In genomic region chr12:12072064-12072760, GRCh38 we compare ENCODE assay signal across 12 cellular contexts. TPM values are rescaled to one million over a fixed set of nuclear protein-coding genes. Genes with fewer than 3 reads are reported as not detected.
DNase-seq lines count a peak whose midpoint lies in the region; ATAC-seq and TF ChIP-seq lines count a peak whose summit lies in the region.
"Had no signal": no experiment of that assay in that cellular context is flagged by ENCODE, and none has a peak within 500 bp of the region (broad histone marks: within the 10 kb centered on the region; RNA-seq: fewer than 3 reads in every experiment).

No MANE protein-coding gene starts in this region.

- TF ChIP-seq CTCF in progenitor cell of endocrine pancreas (IDR thresholded peaks at IDR 0.05; ENCODE audit: unreplicated experiment) (no peak), psoas muscle (IDR thresholded peaks at IDR 0.05) (no peak)

- H3K27me3 ChIP-seq in psoas muscle (ENCODE audit: insufficient read depth in 3 of 3, low read length in 2 of 3): no peaks in the 10 kb centered on the region

- WGBS in psoas muscle, 3 donors: 66 to 77% (median 74%) methylated on average over 21 of the region's 21 CpGs

- peak overlapping the region; percentile 43 for H3K4me3 Mint-ChIP-seq in progenitor cell of endocrine pancreas (ENCODE audit: low read depth)

- H3K4me1 ChIP-seq in psoas muscle: no peaks in the 10 kb centered on the region

- no peaks in the 10 kb centered on the region for H3K36me3 ChIP-seq in psoas muscle (ENCODE audit: insufficient read depth in 1 of 2, low read depth in 1 of 2)
- H3K36me3 ChIP-seq: heart left ventricle had no signal

- peak; percentile 62 for DNase-seq in DMS53 treated with DMSO at 0.1 percent for 48 hours (lab: John Stamatoyannopoulos, UW; ENCODE audit: unreplicated experiment)
- DNase-seq in NCI-H526 (lab: John Stamatoyannopoulos, UW): peak; percentile 28 to 65
- DNase-seq in activated effector memory CD4-positive, alpha-beta T cell treated with anti-CD3 and anti-CD28 coated beads, Interleukin-2, amount 50 U/mL, for 16 hours: peak; percentile 79
- peak; percentile 36 for DNase-seq in progenitor cell of endocrine pancreas (ENCODE audit: low spot score, unreplicated experiment)
- DNase-seq in hepatic stellate cell (ENCODE audit: low spot score): no peak
- no peak for DNase-seq in hypothalamus (lab: John Stamatoyannopoulos, UW)
- no peak for DNase-seq in psoas muscle
- no peak for DNase-seq in NCI-H1417 treated with DMSO at 0.1 percent for 48 hours (lab: John Stamatoyannopoulos, UW)
- DNase-seq: C1 segment of cervical spinal cord, GM23248, heart left ventricle, NCI-H2171 had no signal

- H3K9me3 Mint-ChIP-seq in progenitor cell of endocrine pancreas (ENCODE audit: low read depth): peaks cover 4% of the 10 kb centered on the region

- peaks cover 9% of the 10 kb centered on the region for H3K27me3 Mint-ChIP-seq in progenitor cell of endocrine pancreas

- intact Hi-C loops in psoas muscle (cut with DNase I): no loop called here

- no peaks in the 10 kb centered on the region for H3K9me3 ChIP-seq in psoas muscle
- H3K9me3 ChIP-seq: heart left ventricle had no signal

- no peak overlapping the region for H3K27ac ChIP-seq in psoas muscle
- H3K27ac ChIP-seq: GM23248, heart left ventricle had no signal

- no peak for ATAC-seq in psoas muscle
- ATAC-seq: heart left ventricle had no signal

- no peak overlapping the region for H3K4me3 ChIP-seq in psoas muscle
- H3K4me3 ChIP-seq: GM23248 had no signal

- H3K27ac Mint-ChIP-seq in progenitor cell of endocrine pancreas: peak overlapping the region; percentile 81

- H3K4me1 Mint-ChIP-seq in progenitor cell of endocrine pancreas (ENCODE audit: low read depth): peaks cover 27% of the 10 kb centered on the region

- no peaks in the 10 kb centered on the region for H3K36me3 Mint-ChIP-seq in progenitor cell of endocrine pancreas (ENCODE audit: insufficient read depth)

RNA-seq across cellular contexts. Expression of gene BCL2L14, which starts 1.5 kb away (rescaled TPM):
- total RNA-seq in progenitor cell of endocrine pancreas: 1.1 and 1.4 TPM in 2 replicates
- not detected for total RNA-seq in psoas muscle
- not detected for polyA plus RNA-seq in psoas muscle
- total RNA-seq: GM23248, heart left ventricle had no signal
- polyA plus RNA-seq: GM23248, heart left ventricle had no signal

Comparison
In these comparisons a context has a peak if more than half of its experiments do, and no peak if none do; other contexts are left out.
1. DNase-seq: peak in DMS53 treated with DMSO at 0.1 percent for 48 hours (single experiment), NCI-H526 (2 of 2), activated effector memory CD4-positive, alpha-beta T cell treated with anti-CD3 and anti-CD28 coated beads, Interleukin-2, amount 50 U/mL, for 16 hours (single experiment) and progenitor cell of endocrine pancreas (single experiment); none in hepatic stellate cell (single experiment), hypothalamus (0 of 51), psoas muscle (0 of 2) and NCI-H1417 treated with DMSO at 0.1 percent for 48 hours (single experiment).